Comparison of ENCODE assay signal across 15 cellular contexts in the genomic region with DNA sequence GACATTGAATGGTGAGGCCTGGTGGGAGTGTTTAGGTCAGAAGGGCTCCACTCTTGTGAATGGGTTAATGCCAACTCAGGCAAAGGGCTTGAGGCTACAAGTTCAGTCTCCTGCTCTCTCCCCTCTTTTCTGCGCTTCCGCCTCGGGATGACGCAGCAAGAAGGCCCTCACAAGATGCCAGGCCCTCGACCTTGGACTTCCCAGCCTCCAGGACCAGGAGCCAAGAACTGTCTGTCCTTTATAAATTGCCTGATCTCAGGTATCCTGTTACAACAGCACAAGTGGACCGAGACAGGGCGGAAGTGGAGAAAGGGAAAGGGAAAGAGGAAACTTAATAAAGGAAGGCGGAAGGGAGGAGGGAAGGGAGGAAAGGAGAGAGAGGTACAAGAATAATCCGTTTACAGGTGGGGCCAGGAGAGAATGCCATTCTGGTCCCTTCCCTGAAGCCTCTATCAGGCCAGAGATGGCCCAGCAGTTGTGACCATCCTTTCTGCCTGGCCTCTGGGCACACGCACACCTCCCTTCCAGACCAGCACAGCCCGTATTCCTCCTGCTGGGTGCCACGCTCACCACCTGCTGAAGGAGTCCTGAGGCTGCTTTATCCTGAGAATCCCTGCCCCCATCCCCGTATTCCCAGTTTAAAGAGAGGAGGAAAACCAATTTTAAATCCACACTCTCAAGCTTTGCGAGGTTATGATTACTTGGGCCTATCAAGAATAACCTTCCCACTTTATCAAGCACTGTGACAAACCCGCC.
A peak's percentile ranks its signal among the peaks of the same experiment; 100 is the strongest.
DNase-seq lines count a peak whose midpoint lies in the region; ATAC-seq, FAIRE-seq and TF ChIP-seq lines count a peak whose summit lies in the region.
"Had no signal": no experiment of that assay in that cellular context is flagged by ENCODE, and none has a peak within 500 bp of the region (broad histone marks: within the 10 kb centered on the region; RNA-seq: fewer than 3 reads in every experiment).

No MANE protein-coding gene starts in this region.

- POLR2A ChIA-PET in activated CD4-positive, alpha-beta T cell treated with anti-CD3 and anti-CD28 coated beads, Interleukin-2, amount 10 ng/mL, durations not matched to agents 7 days and 5 days (lab: Charles Lee), result interaction anchor here (0.7 kb wide), 1 partner anchor 1265 kb away, joined by 3 read pairs; no protein-coding TSS in a partner anchor

- H3K4me3 ChIP-seq in psoas muscle, result no peak overlapping the region

- H3K27me3 Mint-ChIP-seq in activated CD4-positive, alpha-beta T cell treated with anti-CD3 and anti-CD28 coated beads, Interleukin-2, amount 10 ng/mL, durations not matched to agents 7 days and 5 days, result no peaks in the 10 kb centered on the region
- no peaks in the 10 kb centered on the region for H3K27me3 Mint-ChIP-seq in T-helper 17 cell

- H3K27ac Mint-ChIP-seq in activated CD4-positive, alpha-beta T cell treated with anti-CD3 and anti-CD28 coated beads, Interleukin-2, amount 10 ng/mL, durations not matched to agents 7 days and 5 days, result peak overlapping the region; percentile 50
- peak overlapping the region; percentile 66 for H3K27ac Mint-ChIP-seq in T-helper 17 cell

- no peaks in the 10 kb centered on the region for H3K27me3 ChIP-seq in psoas muscle (ENCODE audit: insufficient read depth in 3 of 3, low read length in 2 of 3)

- TF ChIP-seq CTCF in psoas muscle (IDR thresholded peaks at IDR 0.05) (no peak), D721Med (IDR thresholded peaks at IDR 0.05; ENCODE audit: insufficient read depth, missing control alignments) (no peak)

- H3K9me3 Mint-ChIP-seq in activated CD4-positive, alpha-beta T cell treated with anti-CD3 and anti-CD28 coated beads, Interleukin-2, amount 10 ng/mL, durations not matched to agents 7 days and 5 days, result peaks cover 14% of the 10 kb centered on the region

- peaks cover 70% of the 10 kb centered on the region for H3K36me3 Mint-ChIP-seq in activated CD4-positive, alpha-beta T cell treated with anti-CD3 and anti-CD28 coated beads, Interleukin-2, amount 10 ng/mL, durations not matched to agents 7 days and 5 days (ENCODE audit: low read depth)
- H3K36me3 Mint-ChIP-seq in T-helper 17 cell (ENCODE audit: low read depth), result peaks cover 8% of the 10 kb centered on the region

- peaks cover 6 to 28% of the 10 kb centered on the region in 2 donors for H3K36me3 ChIP-seq in psoas muscle (ENCODE audit: insufficient read depth in 1 of 2, low read depth in 1 of 2)

- H3K4me3 Mint-ChIP-seq in activated CD4-positive, alpha-beta T cell treated with anti-CD3 and anti-CD28 coated beads, Interleukin-2, amount 10 ng/mL, durations not matched to agents 7 days and 5 days, result no peak overlapping the region
- peak overlapping the region; percentile 56 for H3K4me3 Mint-ChIP-seq in T-helper 17 cell

- CTCF ChIA-PET in activated CD4-positive, alpha-beta T cell treated with anti-CD3 and anti-CD28 coated beads, Interleukin-2, amount 10 ng/mL, durations not matched to agents 7 days and 5 days (lab: Charles Lee), result interaction anchor here (0.9 to 2.0 kb wide), 3 partner anchors 10 to 187 kb away, joined by 3 to 4 read pairs (median 3); no protein-coding TSS in a partner anchor

- peaks cover 7% of the 10 kb centered on the region for H3K9me3 ChIP-seq in T-helper 17 cell (ENCODE audit: control insufficient read depth, low read length, poor library complexity, severe bottlenecking)
- H3K9me3 ChIP-seq in psoas muscle, result no peaks in the 10 kb centered on the region

- H3K4me1 ChIP-seq in psoas muscle, result peaks cover 7% of the 10 kb centered on the region

- intact Hi-C loops in psoas muscle (cut with DNase I), result no loop called here

- 51 to 80% (median 65%) methylated on average over 15 of the region's 15 CpGs for WGBS in psoas muscle, 3 donors

- H3K27ac ChIP-seq in psoas muscle, result peak overlapping the region; percentile 70

- FAIRE-seq in D721Med (lab: Jason Lieb, UNC), result no peak
- FAIRE-seq: GM19239 had no signal

- peaks cover 7% of the 10 kb centered on the region for H3K4me1 Mint-ChIP-seq in activated CD4-positive, alpha-beta T cell treated with anti-CD3 and anti-CD28 coated beads, Interleukin-2, amount 10 ng/mL, durations not matched to agents 7 days and 5 days
- no peaks in the 10 kb centered on the region for H3K4me1 Mint-ChIP-seq in T-helper 17 cell

- no peak for DNase-seq in activated CD4-positive, alpha-beta T cell treated with anti-CD3 and anti-CD28 coated beads, Interleukin-2, amount 10 ng/mL, durations not matched to agents 7 days and 5 days
- DNase-seq in activated CD4-positive, alpha-beta T cell treated with anti-CD3 and anti-CD28 coated beads, Interleukin-2, amount 50 U/mL, for 1 hour, result no peak
- no peak for DNase-seq in T-helper 17 cell
- DNase-seq in fibroblast of gingiva (ENCODE audit: low read depth), result peak; percentile 14
- peak in 1 of 2 donors; percentile 77 for DNase-seq in psoas muscle
- no peak for DNase-seq in cerebellum (ENCODE audit: low spot score)
- no peak for DNase-seq in NOMO-1 treated with DMSO at 0.1 percent for 48 hours (lab: John Stamatoyannopoulos, UW; ENCODE audit: unreplicated experiment)
- DNase-seq in D721Med (ENCODE audit: insufficient read length, low spot score), result no peak
- DNase-seq: activated CD4-positive, alpha-beta T cell treated with anti-CD3 and anti-CD28 coated beads, Interleukin-2, amount 50 U/mL, for 48 hours; cerebellar nuclear complex; GDM1; NCI-H2171; SIG-M5; T1000 had no signal

- ATAC-seq in T-helper 17 cell (no peak), psoas muscle (peak; percentile 75 to 94 (median 86))
